In the genomic region with DNA sequence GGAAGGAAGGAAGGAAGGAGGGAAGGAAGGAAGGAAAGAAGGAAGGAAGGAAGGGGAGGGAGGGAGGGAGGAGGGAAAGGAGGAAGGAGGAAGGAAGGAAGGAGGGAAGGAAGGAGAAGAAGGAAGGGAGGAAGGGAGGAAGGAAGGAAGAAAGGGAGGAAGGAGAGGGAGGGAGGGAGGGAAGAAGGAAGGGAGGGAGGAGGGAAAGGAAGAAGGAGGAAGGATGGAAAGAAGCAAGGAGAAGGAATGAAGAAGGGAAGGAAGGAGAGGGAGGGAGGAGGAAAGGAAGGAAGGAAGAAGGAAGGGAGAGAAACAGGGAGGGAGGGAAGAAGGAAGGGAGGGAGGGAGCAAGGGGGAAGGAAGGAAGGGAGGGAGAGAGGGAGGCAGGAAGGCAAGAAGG, we compare ENCODE assay signal across 22 cellular contexts.
"Had no signal": no experiment of that assay in that cellular context is flagged by ENCODE, and none has a peak within 500 bp of the region (broad histone marks: within the 10 kb centered on the region; RNA-seq: fewer than 3 reads in every experiment).

No MANE protein-coding gene starts in this region.

- H3K9me3 ChIP-seq: esophagus muscularis mucosa, gastroesophageal sphincter, heart left ventricle, left lung, lower lobe of right lung had no signal

- H2AFZ ChIP-seq: hepatocyte had no signal

- H3K4me2 ChIP-seq: hepatocyte had no signal

- H3K4me1 ChIP-seq: esophagus muscularis mucosa, foreskin keratinocyte, gastroesophageal sphincter, heart left ventricle, left lung, lower lobe of right lung had no signal

- H3K79me2 ChIP-seq: hepatocyte had no signal

- DNase-seq: dermis blood vessel endothelial cell; dorsolateral prefrontal cortex; effector CD4-positive, alpha-beta T cell; effector memory CD4-positive, alpha-beta T cell; foreskin keratinocyte; heart left ventricle; hypothalamus; immature natural killer cell; islet precursor cell; kidney; kidney glomerular epithelial cell; left lung; left ventricle myocardium superior; lower lobe of right lung; mesendoderm; midbrain had no signal

- H3K36me3 ChIP-seq: esophagus muscularis mucosa, gastroesophageal sphincter, heart left ventricle, left lung, lower lobe of right lung had no signal

- H3K27me3 ChIP-seq: dorsolateral prefrontal cortex, esophagus muscularis mucosa, foreskin keratinocyte, heart left ventricle, left lung had no signal

- FAIRE-seq: colon, frontal cortex, kidney had no signal

- H3K4me3 ChIP-seq: coronary artery, dorsolateral prefrontal cortex, esophagus muscularis mucosa, gastroesophageal sphincter, heart left ventricle, hepatocyte, left lung, lower lobe of right lung had no signal

- ATAC-seq: foreskin keratinocyte, gastroesophageal sphincter, heart left ventricle, left lung, left ventricle myocardium superior, lower lobe of right lung had no signal

- H3K27ac ChIP-seq: coronary artery, dorsolateral prefrontal cortex, esophagus muscularis mucosa, foreskin keratinocyte, gastroesophageal sphincter, heart left ventricle, hepatocyte, left lung, lower lobe of right lung had no signal
